Comparison of ENCODE assay signal across 8 cellular contexts in genomic region chr4:15778191-15778741, GRCh38. TPM values are rescaled to one million over a fixed set of nuclear protein-coding genes. Genes with fewer than 3 reads are reported as not detected.
DNase-seq lines count a peak whose midpoint lies in the region; ATAC-seq lines count a peak whose summit lies in the region.

Gene CD38 (plus strand): TSS chr4:15778328. CDS start chr4:15778415, 87 bp downstream.

- H2BK12ac ChIP-seq in trophoblast cell (ENCODE audit: low read length), result no peak within 1 kb of the TSS

- H2BK5ac ChIP-seq in trophoblast cell (ENCODE audit: low read depth, low read length, poor library complexity), result no peak within 1 kb of the TSS

- H3K4me1 ChIP-seq in HUES6 (ENCODE audit: control insufficient read depth, insufficient read depth, low read length), result no peaks in the 10 kb centered on the region
- peaks cover 5 to 9% of the 10 kb centered on the region in 2 experiments for H3K4me1 ChIP-seq in trophoblast cell (ENCODE audit: control insufficient read depth in 1 of 2, insufficient read depth in 2 of 2, low read length in 2 of 2)

- WGBS in trophoblast cell (ENCODE audit: extremely low coverage, insufficient coverage, insufficient read length), result no CpG with 5 or more reads among the region's 36 CpGs

- no peaks in the 10 kb centered on the region for H3K9me3 ChIP-seq in HUES6 (ENCODE audit: control insufficient read depth, insufficient read depth, low read depth, low read length)
- H3K9me3 ChIP-seq in trophoblast cell (ENCODE audit: insufficient read depth, low read depth, low read length), result no peaks in the 10 kb centered on the region

- H3K27me3 ChIP-seq in HUES6 (ENCODE audit: control insufficient read depth, insufficient read depth, low read length), result peaks cover 75% of the 10 kb centered on the region
- peaks cover 20% of the 10 kb centered on the region for H3K27me3 ChIP-seq in trophoblast cell (ENCODE audit: insufficient read depth, low read length)

- H3K4me3 ChIP-seq in HUES6 (ENCODE audit: low read depth, low read length) (peak within 1 kb of the TSS; percentile 55), trophoblast cell (ENCODE audit: low read depth, low read length) (peak within 1 kb of the TSS; percentile 38)

- ATAC-seq in GM21381 (IDR thresholded peaks at IDR 0.05; ENCODE audit: unreplicated experiment), result peak; percentile 68

- no peak within 1 kb of the TSS for H2AK5ac ChIP-seq in trophoblast cell (ENCODE audit: low read length)

- no peaks in the 10 kb centered on the region for H3K79me1 ChIP-seq in trophoblast cell (ENCODE audit: low read length)

- H3K23ac ChIP-seq in trophoblast cell (ENCODE audit: low read length), result no peak within 1 kb of the TSS

- no peak within 1 kb of the TSS for H3K18ac ChIP-seq in trophoblast cell (ENCODE audit: low read length)

- H3K4ac ChIP-seq in trophoblast cell (ENCODE audit: low read depth, low read length), result no peak within 1 kb of the TSS

- H3K4me2 ChIP-seq in trophoblast cell (ENCODE audit: low read length), result peak within 1 kb of the TSS; percentile 73

- H3K79me2 ChIP-seq in trophoblast cell (ENCODE audit: control insufficient read depth, insufficient read depth, low read length, poor library complexity), result no peaks in the 10 kb centered on the region

- no peaks in the 10 kb centered on the region for H3K36me3 ChIP-seq in HUES6 (ENCODE audit: control insufficient read depth, insufficient read depth, low read length)
- H3K36me3 ChIP-seq in trophoblast cell (ENCODE audit: control insufficient read depth in 1 of 2, insufficient read depth in 2 of 2, low read length in 2 of 2), result no peaks in the 10 kb centered on the region

- H4K91ac ChIP-seq in trophoblast cell (ENCODE audit: low read depth, low read length), result no peak within 1 kb of the TSS

- H3K27ac ChIP-seq in HUES6 (ENCODE audit: low read depth, low read length), result no peak within 1 kb of the TSS
- H3K27ac ChIP-seq in trophoblast cell (ENCODE audit: low read depth, low read length), result no peak within 1 kb of the TSS

- intact Hi-C loops in head of caudate nucleus (cut with DNase I), result no loop called here

- H2BK120ac ChIP-seq in trophoblast cell (ENCODE audit: insufficient read depth, low read length, poor library complexity), result no peak within 1 kb of the TSS

- H4K8ac ChIP-seq in trophoblast cell (ENCODE audit: low read depth, low read length), result no peak within 1 kb of the TSS

- H2AFZ ChIP-seq in trophoblast cell (ENCODE audit: insufficient read depth, low read length, poor library complexity), result no peak within 1 kb of the TSS

- no peak within 1 kb of the TSS for H3K14ac ChIP-seq in trophoblast cell (ENCODE audit: low read length)

- DNase-seq in ELF-1 (ENCODE audit: low read depth, low spot score), result peak; percentile 57
- peak; percentile 22 for DNase-seq in activated CD8-positive, alpha-beta memory T cell treated with anti-CD3 and anti-CD28 coated beads, Interleukin-2, amount 50 U/mL, for 4 hours
- peak in 37 of 42 donors; percentile 4 to 59 (median 20) for DNase-seq in head of caudate nucleus
- DNase-seq in trophoblast cell, result no peak
- DNase-seq in hippocampal formation (lab: John Stamatoyannopoulos, UW), result no peak
- no peak for DNase-seq in NCI-H2107 treated with DMSO at 0.1 percent for 48 hours (lab: John Stamatoyannopoulos, UW; ENCODE audit: unreplicated experiment)

- H4K12ac ChIP-seq in trophoblast cell (ENCODE audit: low read depth, low read length), result no peak within 1 kb of the TSS

- H3K9ac ChIP-seq in HUES6 (ENCODE audit: low read length), result no peak within 1 kb of the TSS
- no peak within 1 kb of the TSS for H3K9ac ChIP-seq in trophoblast cell (ENCODE audit: low read length)

RNA-seq across cellular contexts. Expression of gene CD38, which starts in this region (rescaled TPM):
- 0.01 and 0.03 TPM in 2 replicates for polyA plus RNA-seq in trophoblast cell (2013)

Comparison
In these comparisons a context has a peak if more than half of its experiments do, and no peak if none do; other contexts are left out.
1. DNase-seq: peak in ELF-1 (single experiment), activated CD8-positive, alpha-beta memory T cell treated with anti-CD3 and anti-CD28 coated beads, Interleukin-2, amount 50 U/mL, for 4 hours (single experiment) and head of caudate nucleus (37 of 42); none in trophoblast cell (0 of 2), hippocampal formation (0 of 2) and NCI-H2107 treated with DMSO at 0.1 percent for 48 hours (single experiment).